ENCODE assay signal across 8 cellular contexts in genomic region chr9:134066923-134067851, GRCh38. TPM values are rescaled to one million over a fixed set of nuclear protein-coding genes. Genes with fewer than 3 reads are reported as not detected.
DNase-seq lines count a peak whose midpoint lies in the region; TF ChIP-seq lines count a peak whose summit lies in the region.

No MANE protein-coding gene starts in this region.

- 1 to 2% methylated on average over 47 to 94 of the region's 125 CpGs for WGBS in GM23248 (ENCODE audit: low coverage in 1 of 2, low lambda C conversion rate in 2 of 2, missing lambda C conversion rate in 2 of 2), 2 experiments

- in situ Hi-C loops in GM23248 (cut with MboI): no loop called here

- H4K20me1 ChIP-seq in GM23248 (ENCODE audit: insufficient read depth): peaks cover 8% of the 10 kb centered on the region; the same call in 1 of the 2 replicates

- TF ChIP-seq CTCF in NB4 (IDR thresholded peaks at IDR 0.05; ENCODE audit: low read depth, low read length) (no peak), fibroblast of the aortic adventitia (IDR thresholded peaks at IDR 0.05; ENCODE audit: insufficient read depth, low read length) (no peak), neutrophil (IDR thresholded peaks at IDR 0.05) (no peak)

- H3K36me3 ChIP-seq in GM23248 (ENCODE audit: low read depth): no peaks in the 10 kb centered on the region
- H3K36me3 ChIP-seq in neutrophil: peaks cover 5% of the 10 kb centered on the region

- H3K9me3 ChIP-seq in GM23248 (ENCODE audit: low read depth): no peaks in the 10 kb centered on the region
- no peaks in the 10 kb centered on the region for H3K9me3 ChIP-seq in neutrophil

- DNase-seq in GDM1 (lab: John Stamatoyannopoulos, UW): peak; percentile 26
- DNase-seq in GM23248: peak; percentile 60
- peak; percentile 59 for DNase-seq in NB4 (ENCODE audit: low read depth)
- DNase-seq in activated T-helper 1 cell treated with Interleukin-2 at 50 U/mL for 16 hours (ENCODE audit: low read depth): peak; percentile 28
- peak; percentile 19 for DNase-seq in fibroblast of the aortic adventitia (ENCODE audit: low read depth)
- DNase-seq in SHP77 treated with DMSO at 0.1 percent for 48 hours (lab: John Stamatoyannopoulos, UW): no peak
- no peak for DNase-seq in NCI-H2081 treated with DMSO at 0.1 percent for 48 hours (lab: John Stamatoyannopoulos, UW)

- peak overlapping the region; percentile 54 for H3K27ac ChIP-seq in GM23248
- peak overlapping the region; percentile 100 for H3K27ac ChIP-seq in neutrophil

- no peaks in the 10 kb centered on the region for H3K9me2 ChIP-seq in GM23248 (ENCODE audit: insufficient read depth)

- H3K79me2 ChIP-seq in GM23248 (ENCODE audit: insufficient read depth): peaks cover 50% of the 10 kb centered on the region

- peaks cover 19% of the 10 kb centered on the region for H3F3A ChIP-seq in GM23248 (ENCODE audit: insufficient read depth)

- H3K4me1 ChIP-seq in GM23248 (ENCODE audit: insufficient read depth) (0 out of 2 replicates have a peak, but pooled peaks cover 7% of the 10 kb centered on the region), neutrophil (ENCODE audit: control insufficient read depth in 1 of 2, insufficient read depth in 1 of 2, low read depth in 1 of 2, low read length in 1 of 2) (peaks cover 32 to 34% of the 10 kb centered on the region in 2 experiments)

- peak overlapping the region; percentile 88 for H3K9ac ChIP-seq in GM23248

- TF ChIP-seq POLR2A in NB4 (IDR thresholded peaks at IDR 0.05; ENCODE audit: extremely low read depth, insufficient read length): no peak

- H3K27me3 ChIP-seq in GM23248 (replicated peaks; ENCODE audit: insufficient read depth): peaks cover 22% of the 10 kb centered on the region
- peaks cover 29% of the 10 kb centered on the region for H3K27me3 ChIP-seq in neutrophil

- peak overlapping the region; percentile 97 for H3K4me2 ChIP-seq in GM23248 (ENCODE audit: unreplicated experiment)

- peak overlapping the region; percentile 71 for H2AFZ ChIP-seq in GM23248

- H3K4me3 ChIP-seq in GM23248: peak overlapping the region; percentile 96
- peak overlapping the region; percentile 88 for H3K4me3 ChIP-seq in NB4 (ENCODE audit: low read depth, low read length)
- peak overlapping the region; percentile 79 for H3K4me3 ChIP-seq in fibroblast of the aortic adventitia (ENCODE audit: low read depth, low read length)
- peak overlapping the region; percentile 68 to 80 for H3K4me3 ChIP-seq in neutrophil (ENCODE audit: low read depth in 1 of 2, low read length in 1 of 2)

RNA-seq across cellular contexts. Expression of gene BRD3, which starts 0.6 kb away (rescaled TPM):
- total RNA-seq in GM23248 (2014; rRNA removed; shearing (Covaris generic)): 5.5 and 17.5 TPM in 2 replicates
- 25.6 and 26.0 TPM in 2 replicates for polyA plus RNA-seq in GM23248 (2016; fragmentation: Nextera tagmentation; extraction: Ambion mirVana)
- 7.4 and 7.5 TPM in 2 replicates for total RNA-seq in fibroblast of the aortic adventitia (ENCODE audit: low replicate concordance)

RNA-seq across cellular contexts. Expression of gene BRD3OS, which starts 41.9 kb away (rescaled TPM):
- 25.9 and 36.3 TPM in 2 replicates for total RNA-seq in GM23248 (2014; rRNA removed; shearing (Covaris generic))
- 32.1 and 36.6 TPM in 2 replicates for polyA plus RNA-seq in GM23248 (2016; fragmentation: Nextera tagmentation; extraction: Ambion mirVana)
- total RNA-seq in fibroblast of the aortic adventitia (ENCODE audit: low replicate concordance): 11.5 and 26.2 TPM in 2 replicates

Comparison
In these comparisons a context has a peak if more than half of its experiments do, and no peak if none do; other contexts are left out.
1. DNase-seq: peak in GDM1 (single experiment), GM23248 (single experiment), NB4 (single experiment), activated T-helper 1 cell treated with Interleukin-2 at 50 U/mL for 16 hours (single experiment) and fibroblast of the aortic adventitia (single experiment); none in SHP77 treated with DMSO at 0.1 percent for 48 hours (single experiment) and NCI-H2081 treated with DMSO at 0.1 percent for 48 hours (single experiment).
2. Peak in every context shown above with its lines, with median percentiles within 50 percentile points of each other: H3K4me3 ChIP-seq.